Comparison of ENCODE assay signal across 20 cellular contexts in the genomic region with DNA sequence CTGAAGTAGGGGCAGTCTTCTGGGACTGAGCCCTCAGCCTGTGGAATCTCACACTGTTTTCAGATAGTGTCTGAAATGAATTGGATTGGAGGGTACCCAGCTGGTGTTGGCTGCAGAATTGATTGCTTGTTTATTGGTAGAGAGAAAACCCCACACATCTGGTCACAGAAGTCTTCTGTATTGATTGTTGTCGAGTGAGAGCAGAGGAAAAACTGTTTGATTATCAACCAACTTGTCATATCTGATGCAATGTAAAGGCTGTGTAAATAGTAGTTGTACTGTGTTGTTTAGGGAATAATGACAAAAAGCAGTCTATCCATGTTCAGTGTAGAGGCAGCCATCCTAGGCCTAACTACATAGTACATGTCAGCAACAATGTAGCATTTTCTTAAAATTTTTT. TPM values are rescaled to one million over a fixed set of nuclear protein-coding genes. Genes with fewer than 3 reads are reported as not detected.
A peak's percentile ranks its signal among the peaks of the same experiment; 100 is the strongest.
DNase-seq lines count a peak whose midpoint lies in the region; ATAC-seq and TF ChIP-seq lines count a peak whose summit lies in the region.
"Had no signal": no experiment of that assay in that cellular context is flagged by ENCODE, and none has a peak within 500 bp of the region (broad histone marks: within the 10 kb centered on the region; RNA-seq: fewer than 3 reads in every experiment).

No MANE protein-coding gene starts in this region.

- no peaks in the 10 kb centered on the region for H3K9me3 ChIP-seq in OCI-LY7 (ENCODE audit: low read length)
- H3K9me3 ChIP-seq in esophagus squamous epithelium: no peaks in the 10 kb centered on the region
- H3K9me3 ChIP-seq in gastrocnemius medialis: no peaks in the 10 kb centered on the region
- H3K9me3 ChIP-seq: lower lobe of right lung, MG63 had no signal

- H3K27ac ChIP-seq in OCI-LY7 (ENCODE audit: low read depth, low read length, poor library complexity, severe bottlenecking): no peak overlapping the region
- H3K27ac ChIP-seq in esophagus squamous epithelium: peak overlapping the region in 3 of 4 donors; percentile 58 to 69 (median 59)
- peak overlapping the region in 3 of 4 donors; percentile 11 to 38 (median 15) for H3K27ac ChIP-seq in gastrocnemius medialis
- H3K27ac ChIP-seq: lower lobe of right lung, RWPE1 had no signal

- in situ Hi-C loops in gastrocnemius medialis (cut with MboI; ENCODE audit: low sequenced_read_pairs in 4 of 4): no loop called here

- H3K4me2 ChIP-seq in OCI-LY7 (ENCODE audit: low read length): 0 out of 2 replicates have a peak overlapping the region, but pooled peaks have one; percentile 40

- H4K20me1 ChIP-seq in OCI-LY7 (ENCODE audit: insufficient read depth, low read length): peaks cover 16% of the 10 kb centered on the region

- POLR2A ChIA-PET in OCI-LY7 (lab: Charles Lee): interaction anchor here (0.6 kb wide), 1 partner anchor 1183 kb away, joined by 3 read pairs; no protein-coding TSS in a partner anchor

- H3K4me1 Mint-ChIP-seq in activated T-cell treated with anti-CD3 and anti-CD28 coated beads, Interleukin-2, amount 50 U/mL, for 24 hours (ENCODE audit: low read depth): peaks cover 60% of the 10 kb centered on the region

- peak overlapping the region; percentile 82 for H3K27ac Mint-ChIP-seq in activated T-cell treated with anti-CD3 and anti-CD28 coated beads, Interleukin-2, amount 50 U/mL, for 24 hours
- H3K27ac Mint-ChIP-seq: activated CD4-positive, alpha-beta T cell treated with anti-CD3 and anti-CD28 coated beads, Interleukin-2, amount 10 ng/mL, durations not matched to agents 7 days and 5 days had no signal

- CTCF ChIA-PET in OCI-LY7 (lab: Charles Lee; ENCODE audit: unreplicated experiment): no interaction called here

- H3K4me1 ChIP-seq in OCI-LY7 (ENCODE audit: insufficient read depth, low read length, poor library complexity, severe bottlenecking): peaks cover 34% of the 10 kb centered on the region
- H3K4me1 ChIP-seq in esophagus squamous epithelium: peaks cover 28 to 85% (median 53%) of the 10 kb centered on the region in 3 donors
- peaks cover 24 to 60% of the 10 kb centered on the region in 2 donors for H3K4me1 ChIP-seq in gastrocnemius medialis

- no peaks in the 10 kb centered on the region for H3K27me3 Mint-ChIP-seq in activated T-cell treated with anti-CD3 and anti-CD28 coated beads, Interleukin-2, amount 50 U/mL, for 24 hours
- H3K27me3 Mint-ChIP-seq: activated CD4-positive, alpha-beta T cell treated with anti-CD3 and anti-CD28 coated beads, Interleukin-2, amount 10 ng/mL, durations not matched to agents 7 days and 5 days had no signal

- H3K79me2 ChIP-seq in OCI-LY7 (ENCODE audit: insufficient read depth, low read depth, low read length): peaks cover 91% of the 10 kb centered on the region

- TF ChIP-seq POLR2A in esophagus squamous epithelium (IDR thresholded peaks at IDR 0.05) (no peak), gastrocnemius medialis (IDR thresholded peaks at IDR 0.05) (no peak)

- H3K4me3 Mint-ChIP-seq in activated T-cell treated with anti-CD3 and anti-CD28 coated beads, Interleukin-2, amount 50 U/mL, for 24 hours: no peak overlapping the region
- H3K4me3 Mint-ChIP-seq: activated CD4-positive, alpha-beta T cell treated with anti-CD3 and anti-CD28 coated beads, Interleukin-2, amount 10 ng/mL, durations not matched to agents 7 days and 5 days had no signal

- H2AFZ ChIP-seq in OCI-LY7 (ENCODE audit: low read length): no peak overlapping the region

- H3K27me3 ChIP-seq in esophagus squamous epithelium (no peaks in the 10 kb centered on the region), gastrocnemius medialis (no peaks in the 10 kb centered on the region)
- H3K27me3 ChIP-seq: MG63 had no signal

- no peak for TF ChIP-seq CTCF in OCI-LY7 (conservative IDR thresholded peaks at IDR 0.05; ENCODE audit: low read length)
- no peak for TF ChIP-seq CTCF in esophagus squamous epithelium (IDR thresholded peaks at IDR 0.05)
- no peak for TF ChIP-seq CTCF in gastrocnemius medialis (IDR thresholded peaks at IDR 0.05 in 4 of 5, conservative IDR thresholded peaks at IDR 0.05 in 1 of 5)

- WGBS in esophagus squamous epithelium, 2 donors: 59 to 80% methylated on average over 1 of the region's 1 CpG

- H3K9me2 ChIP-seq in OCI-LY7 (ENCODE audit: insufficient read depth, low read length): no peaks in the 10 kb centered on the region

- peaks cover 76% of the 10 kb centered on the region for H3K36me3 Mint-ChIP-seq in activated T-cell treated with anti-CD3 and anti-CD28 coated beads, Interleukin-2, amount 50 U/mL, for 24 hours (ENCODE audit: low read depth)

- no peak overlapping the region for H3K4me3 ChIP-seq in OCI-LY7 (ENCODE audit: low read depth, low read length, poor library complexity, severe bottlenecking)
- H3K4me3 ChIP-seq in esophagus squamous epithelium: no peak overlapping the region
- no peak overlapping the region for H3K4me3 ChIP-seq in gastrocnemius medialis
- H3K4me3 ChIP-seq: lower lobe of right lung, MG63, skin epidermis had no signal

- no peaks in the 10 kb centered on the region for H3K9me3 Mint-ChIP-seq in activated T-cell treated with anti-CD3 and anti-CD28 coated beads, Interleukin-2, amount 50 U/mL, for 24 hours
- H3K9me3 Mint-ChIP-seq: activated CD4-positive, alpha-beta T cell treated with anti-CD3 and anti-CD28 coated beads, Interleukin-2, amount 10 ng/mL, durations not matched to agents 7 days and 5 days had no signal

- ATAC-seq in gastrocnemius medialis: no peak
- ATAC-seq: esophagus mucosa, lower lobe of right lung had no signal

- no peak for DNase-seq in activated T-cell treated with anti-CD3 and anti-CD28 coated beads, Interleukin-2, amount 50 U/mL, for 24 hours
- no peak for DNase-seq in activated T-cell treated with anti-CD3 and anti-CD28 coated beads, Interleukin-2, amount 50 U/mL, for 1 hour
- DNase-seq in OCI-LY7 (ENCODE audit: low spot score): no peak
- no peak for DNase-seq in esophagus squamous epithelium (lab: John Stamatoyannopoulos, UW)
- DNase-seq in gastrocnemius medialis: no peak
- DNase-seq in NOMO-1 treated with DMSO at 0.1 percent for 48 hours (lab: John Stamatoyannopoulos, UW; ENCODE audit: unreplicated experiment): no peak
- no peak for DNase-seq in germinal center (ENCODE audit: low spot score)
- DNase-seq in EL: no peak
- DNase-seq: 8988T; activated CD4-positive, alpha-beta T cell treated with anti-CD3 and anti-CD28 coated beads, Interleukin-2, amount 10 ng/mL, durations not matched to agents 7 days and 5 days; DMS53; lower lobe of right lung; MG63; NCI-H1694; NCI-H345; stimulated activated CD4-positive, alpha-beta T cell treated with anti-CD3 and anti-CD28 coated beads, Interleukin-4, amount 100 ng/mL, for 24 hours; SW 1271 had no signal

- H3K36me3 ChIP-seq in OCI-LY7 (ENCODE audit: insufficient read depth, low read length) (peaks cover 64% of the 10 kb centered on the region), esophagus squamous epithelium (peaks cover 0 to 13% (median 0%) of the 10 kb centered on the region in 3 donors), gastrocnemius medialis (no peaks in the 10 kb centered on the region)

- intact Hi-C loops in OCI-LY7 (cut with micrococcal nuclease; ENCODE audit: unreplicated experiment): loop anchor here (10.0 kb wide), 1 partner anchor 875 kb away; a partner anchor contains a TSS
- intact Hi-C loops in esophagus squamous epithelium (cut with DNase I): no loop called here
- intact Hi-C loops in gastrocnemius medialis (cut with DNase I; ENCODE audit: low total_unique reads): loop anchor here (10.0 kb wide), 1 partner anchor 245 kb away; a partner anchor contains a TSS

- no TSS peak for BruUV-seq in OCI-LY7 (replicated peaks; lab: Mats Ljungman, UMichigan)

RNA-seq across cellular contexts. Expression of a gene that starts 4.9 kb away (rescaled TPM):
- 25.1 and 47.1 TPM in 2 replicates for total RNA-seq in OCI-LY7 (2014; rRNA removed; shearing (Covaris generic))
- 28.3 and 28.4 TPM in 2 replicates for total RNA-seq in OCI-LY7 (2022)
- total RNA-seq in esophagus squamous epithelium: 10 to 100 TPM; 18.7 to 50.4 (median 45.7) TPM
- total RNA-seq in gastrocnemius medialis: 10 to 100 TPM; 19.2 to 21.3 (median 20.4) TPM

RNA-seq across cellular contexts. Expression of a gene that starts 43.9 kb away (rescaled TPM):
- 21.5 and 22.2 TPM in 2 replicates for total RNA-seq in OCI-LY7 (2014; rRNA removed; shearing (Covaris generic))
- 23.2 and 25.7 TPM in 2 replicates for total RNA-seq in OCI-LY7 (2022)
- 10 to 100 TPM; 32.3 to 40.7 (median 37.7) TPM for total RNA-seq in esophagus squamous epithelium
- total RNA-seq in gastrocnemius medialis: 1 to 10 TPM; 2.5 to 8.7 (median 4.9) TPM
